ENCODE assay signal across 10 cellular contexts in the genomic region with DNA sequence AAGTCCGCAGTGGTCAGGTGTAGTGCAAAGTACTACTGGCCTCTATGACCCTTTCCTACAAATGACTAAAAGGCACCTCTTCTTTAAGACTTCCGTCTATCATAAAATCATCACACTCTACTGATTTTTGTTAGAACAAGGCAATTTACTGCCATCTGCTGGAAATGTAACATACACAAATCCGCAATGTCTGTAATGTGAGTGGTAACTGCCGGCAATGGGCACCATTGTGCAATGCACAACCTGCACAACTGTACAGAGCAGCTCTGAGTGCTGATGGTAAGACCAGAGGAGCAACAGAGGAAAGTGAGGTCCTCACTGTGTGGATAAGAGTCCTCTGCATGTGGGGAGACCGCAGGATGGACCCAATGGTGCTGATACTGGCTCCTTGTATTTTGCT.
DNase-seq lines count a peak whose midpoint lies in the region; ATAC-seq and TF ChIP-seq lines count a peak whose summit lies in the region.
"Had no signal": no experiment of that assay in that cellular context is flagged by ENCODE, and none has a peak within 500 bp of the region (broad histone marks: within the 10 kb centered on the region; RNA-seq: fewer than 3 reads in every experiment).

No MANE protein-coding gene starts in this region.

- no peak overlapping the region for H3K27ac ChIP-seq in dorsolateral prefrontal cortex
- no peak overlapping the region for H3K27ac ChIP-seq in testis

- CTCF ChIA-PET in activated CD4-positive, alpha-beta T cell treated with anti-CD3 and anti-CD28 coated beads for 36 hours (lab: Charles Lee) = no interaction called here

- H3K27me3 Mint-ChIP-seq in activated CD4-positive, alpha-beta T cell treated with anti-CD3 and anti-CD28 coated beads for 36 hours = no peaks in the 10 kb centered on the region

- H3K4me1 ChIP-seq in testis = peaks cover 3% of the 10 kb centered on the region

- no peaks in the 10 kb centered on the region for H3K4me1 Mint-ChIP-seq in activated CD4-positive, alpha-beta T cell treated with anti-CD3 and anti-CD28 coated beads for 36 hours
- H3K4me1 Mint-ChIP-seq: B cell had no signal

- intact Hi-C loops in dorsolateral prefrontal cortex (cut with DNase I) (loop anchor here in 1 of 2 donors (5.0 to 10.0 kb wide), 3 partner anchors 374 to 789 kb away; a partner anchor contains a TSS), testis (cut with DNase I; ENCODE audit: low total_unique reads) (no loop called here), sciatic nerve (cut with DNase I) (no loop called here)
- intact Hi-C loops in activated CD4-positive, alpha-beta T cell treated with anti-CD3 and anti-CD28 coated beads for 36 hours (cut with DNase I, micrococcal nuclease) = no loop called here

- no peaks in the 10 kb centered on the region for H3K27me3 ChIP-seq in dorsolateral prefrontal cortex
- no peaks in the 10 kb centered on the region for H3K27me3 ChIP-seq in testis

- no peak overlapping the region for H3K27ac Mint-ChIP-seq in activated CD4-positive, alpha-beta T cell treated with anti-CD3 and anti-CD28 coated beads for 36 hours
- H3K27ac Mint-ChIP-seq: B cell had no signal

- WGBS in testis, 2 donors = 75 to 81% methylated on average over 5 of the region's 5 CpGs

- no peak overlapping the region for H3K4me3 Mint-ChIP-seq in activated CD4-positive, alpha-beta T cell treated with anti-CD3 and anti-CD28 coated beads for 36 hours
- H3K4me3 Mint-ChIP-seq: B cell had no signal

- no peaks in the 10 kb centered on the region for H3K9me3 Mint-ChIP-seq in activated CD4-positive, alpha-beta T cell treated with anti-CD3 and anti-CD28 coated beads for 36 hours (ENCODE audit: low read depth)

- TF ChIP-seq POLR2A in testis (IDR thresholded peaks at IDR 0.05) = no peak

- peak in 55 of 56 donors; percentile 30 to 74 (median 56) for TF ChIP-seq CTCF in dorsolateral prefrontal cortex (IDR thresholded peaks at IDR 0.05 in 54 of 56, conservative IDR thresholded peaks at IDR 0.05 in 2 of 56; ENCODE audit: low read depth in 1 of 56, partially characterized antibody in 56 of 56)
- TF ChIP-seq CTCF in retinal pigment epithelial cell (conservative IDR thresholded peaks at IDR 0.05; ENCODE audit: low read depth, low read length) = peak; percentile 46
- peak in 1 of 3 experiments; percentile 8 for TF ChIP-seq CTCF in testis (IDR thresholded peaks at IDR 0.05)

- H3K4me3 ChIP-seq in dorsolateral prefrontal cortex (no peak overlapping the region), retinal pigment epithelial cell (ENCODE audit: low read length) (no peak overlapping the region), testis (no peak overlapping the region)

- peak; percentile 6 for DNase-seq in NCI-H146 (lab: John Stamatoyannopoulos, UW)
- DNase-seq in NCI-H146 treated with DMSO at 0.1 percent for 48 hours (lab: John Stamatoyannopoulos, UW; ENCODE audit: unreplicated experiment) = no peak
- peak; percentile 54 for DNase-seq in NCI-H1694 treated with DMSO at 0.1 percent for 48 hours (lab: John Stamatoyannopoulos, UW)
- no peak for DNase-seq in dorsolateral prefrontal cortex
- DNase-seq in retinal pigment epithelial cell (ENCODE audit: low read depth) = peak; percentile 8
- no peak for DNase-seq in testis
- no peak for DNase-seq in sciatic nerve (ENCODE audit: low spot score)
- no peak for DNase-seq in activated CD4-positive, alpha-beta T cell treated with anti-CD3 and anti-CD28 coated beads for 36 hours
- DNase-seq: NCI-H510A treated with DMSO at 0.1 percent for 48 hours had no signal

- H3K36me3 Mint-ChIP-seq in activated CD4-positive, alpha-beta T cell treated with anti-CD3 and anti-CD28 coated beads for 36 hours (ENCODE audit: low read depth) = no peaks in the 10 kb centered on the region

- no peaks in the 10 kb centered on the region for H3K36me3 ChIP-seq in testis (ENCODE audit: low read depth, missing control alignments)

- POLR2A ChIA-PET in activated CD4-positive, alpha-beta T cell treated with anti-CD3 and anti-CD28 coated beads for 36 hours (lab: Charles Lee) = no interaction called here

- no peak for ATAC-seq in sciatic nerve
- ATAC-seq in activated CD4-positive, alpha-beta T cell treated with anti-CD3 and anti-CD28 coated beads for 36 hours = no peak

- no peaks in the 10 kb centered on the region for H3K9me3 ChIP-seq in testis

Comparison
In these comparisons a context has a peak if more than half of its experiments do, and no peak if none do; other contexts are left out.
1. DNase-seq: peak in NCI-H146 (single experiment), NCI-H1694 treated with DMSO at 0.1 percent for 48 hours (single experiment) and retinal pigment epithelial cell (single experiment); none in NCI-H146 treated with DMSO at 0.1 percent for 48 hours (single experiment), dorsolateral prefrontal cortex (0 of 10), testis (single experiment), sciatic nerve (single experiment) and activated CD4-positive, alpha-beta T cell treated with anti-CD3 and anti-CD28 coated beads for 36 hours (single experiment).